In genomic region chr18:58613201-58613600, GRCh38 we compare ENCODE assay signal across 3 cellular contexts. TPM values are rescaled to one million over a fixed set of nuclear protein-coding genes. Genes with fewer than 3 reads are reported as not detected.
"Had no signal": no experiment of that assay in that cellular context is flagged by ENCODE, and none has a peak within 500 bp of the region (broad histone marks: within the 10 kb centered on the region; RNA-seq: fewer than 3 reads in every experiment).

No MANE protein-coding gene starts in this region.

RNA-seq across cellular contexts. Expression of gene ALPK2, which starts 15.7 kb away (rescaled TPM):
- total RNA-seq: OCI-LY7; SK-MEL-5; T-helper 2 cell treated with Interferon-gamma antibody and Interleukin-4, amounts not matched to agents 100 ng/mL and 5 ng/mL, for 36 hours had no signal
